Comparison of ENCODE assay signal across 2 cellular contexts in the genomic region with DNA sequence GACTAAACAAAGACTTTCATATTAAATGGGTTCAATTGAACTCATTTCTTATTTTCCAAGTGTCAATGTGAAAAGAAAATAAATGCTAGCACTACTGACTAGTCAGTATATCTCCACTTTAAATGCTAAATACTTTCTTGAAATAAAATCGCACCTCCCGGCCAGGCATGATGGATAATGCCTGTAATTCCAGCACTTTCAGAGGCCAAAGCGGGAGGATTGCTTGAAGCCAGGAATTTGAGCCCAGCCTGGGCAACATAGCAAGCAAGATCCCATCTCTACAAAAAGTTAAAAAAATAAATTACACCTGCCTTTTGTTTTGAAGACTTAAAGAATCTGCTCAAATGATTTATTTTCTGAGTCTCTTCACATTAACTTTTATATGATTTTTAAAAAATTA.
TF ChIP-seq lines count a peak whose summit lies in the region.

No MANE protein-coding gene starts in this region.

TF ChIP-seq in GM23338, 12 proteins besides CTCF, POLR2A, EP300 and RAD21:
- TF ChIP-seq CREB1 (CRISPR knock-in tag; IDR thresholded peaks at IDR 0.05; ENCODE audit: low read depth) = no peak
- no peak for TF ChIP-seq POLR2AphosphoS5 (IDR thresholded peaks at IDR 0.05; ENCODE audit: low read depth)

TF ChIP-seq in endothelial cell of umbilical vein, 7 proteins besides CTCF, POLR2A, EP300 and RAD21:
- no peak for TF ChIP-seq GATA2 (IDR thresholded peaks at IDR 0.05; ENCODE audit: insufficient read depth, insufficient read length, low read depth, low read length)
